30 cellular contexts compared by ENCODE assay signal in genomic region chr1:10662090-10662688, GRCh38.
"Had no signal": no experiment of that assay in that cellular context is flagged by ENCODE, and none has a peak within 500 bp of the region (broad histone marks: within the 10 kb centered on the region; RNA-seq: fewer than 3 reads in every experiment).

No MANE protein-coding gene starts in this region.

- H3K9me3 ChIP-seq: adrenal gland, body of pancreas, colonic mucosa, thoracic aorta had no signal

- FAIRE-seq: endometrium, keratinocyte, TTC549 had no signal

- H3K36me3 ChIP-seq: adrenal gland, colonic mucosa had no signal

- H3K27me3 ChIP-seq: adrenal gland, body of pancreas, colonic mucosa had no signal

- ATAC-seq: body of pancreas; left colon; naive thymus-derived CD8-positive, alpha-beta T cell; stimulated activated naive CD8-positive, alpha-beta T cell treated with anti-CD3 and anti-CD28 coated beads, Interleukin-15, Interleukin-2, amounts not matched to agents 100 U/mL and 50 U/mL, for 24 hours had no signal

- H3K4me1 ChIP-seq: colonic mucosa, parathyroid adenoma had no signal

- DNase-seq: activated CD4-positive, alpha-beta memory T cell treated with anti-CD3 and anti-CD28 coated beads for 36 hours; activated CD4-positive, alpha-beta T cell treated with anti-CD3 and anti-CD28 coated beads, Interleukin-2, amount 10 ng/mL, durations not matched to agents 24 days and 14 days; activated CD4-positive, CD25-positive, alpha-beta regulatory T cell treated with anti-CD3 and anti-CD28 coated beads, Interleukin-2, amount 50 U/mL, for 72 hours; activated CD8-positive, alpha-beta memory T cell treated with anti-CD3 and anti-CD28 coated beads, Interleukin-2, amount 50 U/mL, for 4 hours; activated effector memory CD4-positive, alpha-beta T cell treated with anti-CD3 and anti-CD28 coated beads, Interleukin-2, amount 50 U/mL, for 16 hours; activated naive CD4-positive, alpha-beta T cell treated with anti-CD3 and anti-CD28 coated beads for 36 hours; activated naive CD8-positive, alpha-beta T cell treated with anti-CD3 and anti-CD28 coated beads for 36 hours; activated T-cell treated with anti-CD3 and anti-CD28 coated beads, Interleukin-2, amount 50 U/mL, for 1 hour; adrenal gland; aorta; body of pancreas; cerebellar nuclear complex; colonic mucosa; effector CD8-positive, alpha-beta T cell; head of caudate nucleus; hippocampal formation; left colon; midbrain; naive thymus-derived CD8-positive, alpha-beta T cell; occipital lobe; stimulated activated CD4-positive, alpha-beta T cell treated with anti-CD3 and anti-CD28 coated beads, Interleukin-12 subunit alpha, Interleukin-12 subunit beta, amount 100 ng/mL, for 4 hours; stimulated activated CD4-positive, alpha-beta T cell treated with anti-CD3 and anti-CD28 coated beads, Interleukin-4, amount 100 ng/mL, for 1 hour; stimulated activated naive CD8-positive, alpha-beta T cell treated with anti-CD3 and anti-CD28 coated beads, Interleukin-15, Interleukin-2, amounts not matched to agents 100 U/mL and 50 U/mL, for 24 hours; trophoblast cell had no signal

- H3K79me2 ChIP-seq: parathyroid adenoma had no signal

- H2AFZ ChIP-seq: parathyroid adenoma had no signal

- H3K4me3 ChIP-seq: adrenal gland, body of pancreas, colonic mucosa, skin epidermis, thoracic aorta had no signal

- H3K27ac ChIP-seq: body of pancreas, colonic mucosa, parathyroid adenoma had no signal

- H3K9ac ChIP-seq: parathyroid adenoma had no signal
